In genomic region chr14:94051115-94051514, GRCh38 we compare ENCODE assay signal across 8 cellular contexts. TPM values are rescaled to one million over a fixed set of nuclear protein-coding genes. Genes with fewer than 3 reads are reported as not detected.
A peak's percentile ranks its signal among the peaks of the same experiment; 100 is the strongest.
DNase-seq lines count a peak whose midpoint lies in the region; ATAC-seq, FAIRE-seq and TF ChIP-seq lines count a peak whose summit lies in the region.

No MANE protein-coding gene starts in this region.

- H3K36me3 ChIP-seq in bronchial epithelial cell (ENCODE audit: control insufficient read depth, insufficient read depth, low read length) (peaks cover 32% of the 10 kb centered on the region), right lobe of liver (peaks cover 0 to 84% (median 38%) of the 10 kb centered on the region in 4 donors)

- TF ChIP-seq CTCF in bronchial epithelial cell (IDR thresholded peaks at IDR 0.05; ENCODE audit: insufficient read depth, low read length, severe bottlenecking) = peak; percentile 63
- TF ChIP-seq CTCF in right lobe of liver (IDR thresholded peaks at IDR 0.05) = peak; percentile 11 to 30 (median 24)

- TF ChIP-seq POLR2A in right lobe of liver (IDR thresholded peaks at IDR 0.05) = no peak

- H3K4me1 ChIP-seq in right lobe of liver = peaks cover 0 to 14% (median 2%) of the 10 kb centered on the region in 4 donors

- H3K9me3 ChIP-seq in right lobe of liver = no peaks in the 10 kb centered on the region

- in situ Hi-C loops in ACHN (cut with HindIII; ENCODE audit: low pct_ligation_motif_present, low pct_unique_long_range_greater_than_20kb, low sequenced_read_pairs) (no loop called here), KBM-7 (cut with MboI; ENCODE audit: low pct_unique_long_range_greater_than_20kb, low sequenced_read_pairs) (no loop called here)

- ATAC-seq in right lobe of liver (peak in 3 of 4 donors; percentile 12 to 40 (median 25)), GM19397 (IDR thresholded peaks at IDR 0.05; ENCODE audit: unreplicated experiment) (no peak)

- no peak overlapping the region for H3K27ac ChIP-seq in right lobe of liver

- peak; percentile 27 for DNase-seq in ACHN
- peak; percentile 57 for DNase-seq in HT-29 (ENCODE audit: low spot score)
- peak; percentile 31 for DNase-seq in bronchial epithelial cell (ENCODE audit: low read depth)
- peak in 1 of 3 donors; percentile 35 for DNase-seq in right lobe of liver
- no peak for DNase-seq in T1000 (lab: John Stamatoyannopoulos, UW)
- no peak for DNase-seq in NCI-H2029 treated with DMSO at 0.1 percent for 48 hours (lab: John Stamatoyannopoulos, UW)
- no peak for DNase-seq in KBM-7

- intact Hi-C loops in right lobe of liver (cut with DNase I) = no loop called here

- H3K4me3 ChIP-seq in bronchial epithelial cell (ENCODE audit: low read depth, low read length) (no peak overlapping the region), right lobe of liver (no peak overlapping the region)

- FAIRE-seq in bronchial epithelial cell (lab: Jason Lieb, UNC) = no peak

- 65% methylated on average over 7 of the region's 9 CpGs for WGBS in right lobe of liver (ENCODE audit: insufficient coverage, low coverage, low lambda C conversion rate, missing lambda C conversion rate)

- H3K27me3 ChIP-seq in bronchial epithelial cell (ENCODE audit: control insufficient read depth, insufficient read depth, low read length) (no peaks in the 10 kb centered on the region), right lobe of liver (no peaks in the 10 kb centered on the region)

RNA-seq across cellular contexts. Expression of gene OTUB2, which starts 25.0 kb away (rescaled TPM):
- total RNA-seq in HT-29 (2014; rRNA removed; shearing (Covaris generic)) = 2.3 and 2.4 TPM in 2 replicates
- total RNA-seq in bronchial epithelial cell (1.3 and 2.6 TPM in 2 replicates), right lobe of liver (1 to 10 TPM in 2 of 6 experiments, under 1 TPM in 4; 0.59 to 3.7 (median 0.85) TPM)

RNA-seq across cellular contexts. Expression of gene DDX24, which starts 29.9 kb away (rescaled TPM):
- 66.9 and 67.7 TPM in 2 replicates for total RNA-seq in HT-29 (2014; rRNA removed; shearing (Covaris generic))
- 62.2 and 65.8 TPM in 2 replicates for total RNA-seq in bronchial epithelial cell
- total RNA-seq in right lobe of liver = 10 to 100 TPM; 47.8 to 74.0 (median 63.6) TPM

RNA-seq across cellular contexts. Expression of gene IFI27L1, which starts 30.0 kb away (rescaled TPM):
- 9.6 and 12.7 TPM in 2 replicates for total RNA-seq in HT-29 (2014; rRNA removed; shearing (Covaris generic))
- total RNA-seq in bronchial epithelial cell (8.7 and 13.1 TPM in 2 replicates), right lobe of liver (1 to 10 TPM; 2.6 to 8.2 (median 5.3) TPM)

RNA-seq across cellular contexts. Expression of gene CCDC197, which starts 54.0 kb away (rescaled TPM):
- not detected in 2 replicates for total RNA-seq in HT-29 (2014; rRNA removed; shearing (Covaris generic))
- total RNA-seq in bronchial epithelial cell (not detected in 2 replicates), right lobe of liver (not detected)

RNA-seq across cellular contexts. Expression of gene IFI27, which starts 59.4 kb away (rescaled TPM):
- total RNA-seq in HT-29 (2014; rRNA removed; shearing (Covaris generic)) = 481 and 816 TPM in 2 replicates
- total RNA-seq in bronchial epithelial cell (15.2 and 20.5 TPM in 2 replicates), right lobe of liver (10 to 100 TPM; 10.0 to 32.5 (median 16.9) TPM)

Comparison
In these comparisons a context has a peak if more than half of its experiments do, and no peak if none do; other contexts are left out.
1. DNase-seq: peak in ACHN (single experiment), HT-29 (single experiment) and bronchial epithelial cell (single experiment); none in T1000 (single experiment), NCI-H2029 treated with DMSO at 0.1 percent for 48 hours (single experiment) and KBM-7 (single experiment).